Comparison of ENCODE assay signal across 7 cellular contexts in the genomic region with DNA sequence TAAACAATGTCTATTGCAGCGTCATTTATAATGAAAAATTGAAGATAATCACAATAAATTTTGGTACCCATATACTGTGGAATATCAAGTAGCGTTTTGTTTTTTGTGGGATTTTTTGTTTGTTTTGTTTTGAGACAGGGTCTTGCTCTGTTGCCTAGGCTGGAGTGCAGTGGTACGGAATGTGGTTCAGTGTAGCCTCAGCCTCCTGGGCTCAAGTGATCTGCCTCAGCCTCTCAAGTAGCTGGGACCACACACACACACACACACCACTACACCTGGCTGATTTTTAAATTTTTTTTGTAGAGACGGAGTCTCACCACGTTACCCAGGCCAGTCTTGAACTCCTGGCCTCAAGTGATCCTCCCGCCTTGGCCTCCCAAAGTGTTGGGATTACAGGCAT.
"Had no signal": no experiment of that assay in that cellular context is flagged by ENCODE, and none has a peak within 500 bp of the region (broad histone marks: within the 10 kb centered on the region; RNA-seq: fewer than 3 reads in every experiment).

No MANE protein-coding gene starts in this region.

- DNase-seq: H9, HCEC 1CT, HFFc6, KBM-7 had no signal

- H3K27me3 Mint-ChIP-seq: IgD-negative memory B cell had no signal

- H3K4me3 Mint-ChIP-seq: GM23338, H9, HFFc6, IgD-negative memory B cell had no signal

- ATAC-seq: GM23338, HepG2 had no signal

- H3K27ac Mint-ChIP-seq: GM23338, H9, HFFc6, IgD-negative memory B cell had no signal
